1 cellular context compared by ENCODE assay signal in genomic region chr7:75993689-75994387, GRCh38.
TF ChIP-seq lines count a peak whose summit lies in the region.

No MANE protein-coding gene starts in this region.

TF ChIP-seq in HEK293, 187 proteins besides CTCF, POLR2A, EP300 and RAD21 (continued from another document and continues in another):
- TF ChIP-seq ZNF362 (tag by site-specific recombination; IDR thresholded peaks at IDR 0.05) (no peak), ZNF140 (tag by site-specific recombination; IDR thresholded peaks at IDR 0.05) (no peak), ZNF658 (tag by site-specific recombination; IDR thresholded peaks at IDR 0.05) (no peak), ZNF19 (tag by site-specific recombination; IDR thresholded peaks at IDR 0.05; ENCODE audit: low read depth) (no peak), ZNF423 (tag by site-specific recombination; IDR thresholded peaks at IDR 0.05) (no peak), ZNF221 (tag by site-specific recombination; IDR thresholded peaks at IDR 0.05; ENCODE audit: borderline replicate concordance) (no peak), GLIS2 (tag by site-specific recombination; IDR thresholded peaks at IDR 0.05) (peak; percentile 10; the same call in 1 of the 2 replicates), MZF1 (tag by site-specific recombination; IDR thresholded peaks at IDR 0.05; ENCODE audit: borderline replicate concordance) (no peak), KLF7 (tag by site-specific recombination; IDR thresholded peaks at IDR 0.05; ENCODE audit: borderline replicate concordance) (no peak), ZNF513 (tag by site-specific recombination; IDR thresholded peaks at IDR 0.05) (no peak), SETDB1 (IDR thresholded peaks at IDR 0.05; ENCODE audit: insufficient read length, low read length) (no peak), ZNF341 (tag by site-specific recombination; IDR thresholded peaks at IDR 0.05; ENCODE audit: low read depth) (peak; percentile 47; the same call in 1 of the 2 replicates), ZIC2 (tag by site-specific recombination; IDR thresholded peaks at IDR 0.05) (no peak), ZNF311 (tag by site-specific recombination; IDR thresholded peaks at IDR 0.05; ENCODE audit: borderline replicate concordance) (no peak), ZEB2 (tag by site-specific recombination; IDR thresholded peaks at IDR 0.05) (no peak), TSHZ1 (tag by site-specific recombination; IDR thresholded peaks at IDR 0.05; ENCODE audit: borderline replicate concordance) (no peak), GFI1B (tag by site-specific recombination; IDR thresholded peaks at IDR 0.05) (no peak), ZNF571 (tag by site-specific recombination; IDR thresholded peaks at IDR 0.05) (no peak), SALL2 (tag by site-specific recombination; IDR thresholded peaks at IDR 0.05; ENCODE audit: borderline replicate concordance) (no peak), SP2 (tag by site-specific recombination; IDR thresholded peaks at IDR 0.05) (no peak), ZNF266 (tag by site-specific recombination; IDR thresholded peaks at IDR 0.05; ENCODE audit: low read depth) (no peak), ZNF785 (tag by site-specific recombination; IDR thresholded peaks at IDR 0.05) (no peak), ZNF23 (tag by site-specific recombination; IDR thresholded peaks at IDR 0.05; ENCODE audit: borderline replicate concordance) (no peak), ZNF366 (tag by site-specific recombination; conservative IDR thresholded peaks at IDR 0.05) (no peak), YY1 (tag by site-specific recombination; IDR thresholded peaks at IDR 0.05) (no peak), SP7 (tag by site-specific recombination; IDR thresholded peaks at IDR 0.05) (no peak), ZFHX2 (tag by site-specific recombination; conservative IDR thresholded peaks at IDR 0.05) (peak; percentile 70), OSR2 (tag by site-specific recombination; IDR thresholded peaks at IDR 0.05) (no peak), AEBP2 (tag by site-specific recombination; IDR thresholded peaks at IDR 0.05; ENCODE audit: borderline replicate concordance) (no peak), ZBTB48 (tag by site-specific recombination; IDR thresholded peaks at IDR 0.05) (no peak), TCF7L2 (IDR thresholded peaks at IDR 0.05; ENCODE audit: borderline replicate concordance, low read depth, low read length) (no peak), ZNF514 (tag by site-specific recombination; IDR thresholded peaks at IDR 0.05) (no peak), IKZF3 (tag by site-specific recombination; IDR thresholded peaks at IDR 0.05) (no peak), EGR2 (tag by site-specific recombination; IDR thresholded peaks at IDR 0.05; ENCODE audit: low read depth) (peak; percentile 49), PRDM10 (tag by site-specific recombination; IDR thresholded peaks at IDR 0.05) (no peak), ZSCAN18 (tag by site-specific recombination; IDR thresholded peaks at IDR 0.05) (no peak), ZNF169 (tag by site-specific recombination; IDR thresholded peaks at IDR 0.05) (no peak), ZNF670 (tag by site-specific recombination; IDR thresholded peaks at IDR 0.05; ENCODE audit: low read depth) (no peak), HOXD13 (CRISPR knock-in tag; IDR thresholded peaks at IDR 0.05; ENCODE audit: borderline replicate concordance) (no peak), ZNF16 (tag by site-specific recombination; IDR thresholded peaks at IDR 0.05; ENCODE audit: low read depth) (no peak), ZNF654 (tag by site-specific recombination; IDR thresholded peaks at IDR 0.05; ENCODE audit: low read depth) (no peak), ZBTB44 (tag by site-specific recombination; IDR thresholded peaks at IDR 0.05) (no peak), ZNF114 (tag by site-specific recombination; IDR thresholded peaks at IDR 0.05) (no peak), ZNF843 (tag by site-specific recombination; IDR thresholded peaks at IDR 0.05) (no peak), KLF9 (tag by site-specific recombination; IDR thresholded peaks at IDR 0.05; ENCODE audit: low read depth) (0 out of 2 replicates have a peak, but pooled peaks have one; percentile 23), ZNF639 (tag by site-specific recombination; IDR thresholded peaks at IDR 0.05) (no peak), ZNF274 (IDR thresholded peaks at IDR 0.05; ENCODE audit: low read length) (no peak), ZNF274 (tag by site-specific recombination; IDR thresholded peaks at IDR 0.05; ENCODE audit: borderline replicate concordance) (no peak), BCL11A (tag by site-specific recombination; IDR thresholded peaks at IDR 0.05; ENCODE audit: low read depth) (peak; percentile 75; the same call in 1 of the 2 replicates), ZNF624 (tag by site-specific recombination; IDR thresholded peaks at IDR 0.05) (no peak), ZNF394 (tag by site-specific recombination; IDR thresholded peaks at IDR 0.05; ENCODE audit: borderline replicate concordance) (no peak), ZSCAN30 (tag by site-specific recombination; IDR thresholded peaks at IDR 0.05) (no peak), ZNF768 (tag by site-specific recombination; IDR thresholded peaks at IDR 0.05) (no peak), ZNF404 (tag by site-specific recombination; IDR thresholded peaks at IDR 0.05) (no peak), ZNF501 (tag by site-specific recombination; IDR thresholded peaks at IDR 0.05) (no peak), ZBTB7A (tag by site-specific recombination; IDR thresholded peaks at IDR 0.05; ENCODE audit: low read depth) (0 out of 2 replicates have a peak, but pooled peaks have one; percentile 27)
